In genomic region chr22:39061282-39061681, GRCh38 we compare ENCODE assay signal across 3 cellular contexts. TPM values are rescaled to one million over a fixed set of nuclear protein-coding genes. Genes with fewer than 3 reads are reported as not detected.
"Had no signal": no experiment of that assay in that cellular context is flagged by ENCODE, and none has a peak within 500 bp of the region (broad histone marks: within the 10 kb centered on the region; RNA-seq: fewer than 3 reads in every experiment).

No MANE protein-coding gene starts in this region.

RNA-seq across cellular contexts. Expression of gene APOBEC3F, which starts 20.6 kb away (rescaled TPM):
- total RNA-seq: PC-3 had no signal

RNA-seq across cellular contexts. Expression of gene APOBEC3H, which starts 35.8 kb away (rescaled TPM):
- total RNA-seq: K562, Peyer's patch had no signal
